In genomic region chr2:58708565-58708964, GRCh38 we compare ENCODE assay signal across 17 cellular contexts.
DNase-seq lines count a peak whose midpoint lies in the region; ATAC-seq and TF ChIP-seq lines count a peak whose summit lies in the region.
"Had no signal": no experiment of that assay in that cellular context is flagged by ENCODE, and none has a peak within 500 bp of the region (broad histone marks: within the 10 kb centered on the region; RNA-seq: fewer than 3 reads in every experiment).

No MANE protein-coding gene starts in this region.

- H3K9me3 ChIP-seq in left ventricle myocardium inferior (replicated peaks), result no peaks in the 10 kb centered on the region

- intact Hi-C loops in left ventricle myocardium inferior (cut with micrococcal nuclease), result no loop called here

- ATAC-seq in effector memory CD8-positive, alpha-beta T cell (replicated peaks), result no peak
- ATAC-seq: T-cell had no signal

- no peak overlapping the region for H3K4me3 Mint-ChIP-seq in chondrocyte (ENCODE audit: unreplicated experiment)
- no peak overlapping the region for H3K4me3 Mint-ChIP-seq in effector memory CD8-positive, alpha-beta T cell
- H3K4me3 Mint-ChIP-seq: CD4-positive, alpha-beta T cell; T-cell had no signal

- H3K4me1 ChIP-seq in left ventricle myocardium inferior, result no peaks in the 10 kb centered on the region

- no peaks in the 10 kb centered on the region for H3K4me1 Mint-ChIP-seq in chondrocyte (ENCODE audit: low read depth)
- H3K4me1 Mint-ChIP-seq in effector memory CD8-positive, alpha-beta T cell (ENCODE audit: low read depth in 2 of 2), result no peaks in the 10 kb centered on the region
- H3K4me1 Mint-ChIP-seq: T-cell had no signal

- no peaks in the 10 kb centered on the region for H3K27me3 ChIP-seq in left ventricle myocardium inferior (ENCODE audit: low read depth)

- peak; percentile 52 for DNase-seq in SIG-M5 treated with dmso at 0.1 percent for 504 hours (lab: John Stamatoyannopoulos, UW; ENCODE audit: unreplicated experiment)
- DNase-seq in SIG-M5 (lab: John Stamatoyannopoulos, UW), result no peak
- peak; percentile 40 for DNase-seq in MV-4-11 (lab: John Stamatoyannopoulos, UW)
- no peak for DNase-seq in chondrocyte (ENCODE audit: low spot score)
- DNase-seq in effector memory CD8-positive, alpha-beta T cell, result no peak
- no peak for DNase-seq in effector CD4-positive, alpha-beta T cell
- no peak for DNase-seq in 8988T
- no peak for DNase-seq in left ventricle myocardium inferior
- DNase-seq: CD4-positive, alpha-beta T cell; GF-D8; KG1; NCI-H1436; NCI-H2029 treated with DMSO at 0.1 percent for 48 hours; NCI-H510A; NCI-H82; T-cell had no signal

- H3K36me3 Mint-ChIP-seq in chondrocyte (ENCODE audit: low read depth), result no peaks in the 10 kb centered on the region
- no peaks in the 10 kb centered on the region for H3K36me3 Mint-ChIP-seq in effector memory CD8-positive, alpha-beta T cell (ENCODE audit: insufficient read depth)
- H3K36me3 Mint-ChIP-seq: T-cell had no signal

- H3K27me3 Mint-ChIP-seq in chondrocyte (ENCODE audit: low read depth), result peaks cover 7% of the 10 kb centered on the region
- no peaks in the 10 kb centered on the region for H3K27me3 Mint-ChIP-seq in effector memory CD8-positive, alpha-beta T cell
- H3K27me3 Mint-ChIP-seq: CD4-positive, alpha-beta T cell; T-cell had no signal

- H3K4me3 ChIP-seq in left ventricle myocardium inferior, result no peak overlapping the region

- no peak overlapping the region for H3K27ac ChIP-seq in left ventricle myocardium inferior (replicated peaks)
- H3K27ac ChIP-seq: RWPE1 had no signal

- H3K36me3 ChIP-seq in left ventricle myocardium inferior, result no peaks in the 10 kb centered on the region

- TF ChIP-seq CTCF in chondrocyte (IDR thresholded peaks at IDR 0.05) (peak; percentile 10), left ventricle myocardium inferior (IDR thresholded peaks at IDR 0.05; ENCODE audit: borderline replicate concordance) (no peak)

- H3K9me3 Mint-ChIP-seq in chondrocyte (ENCODE audit: low read depth), result no peaks in the 10 kb centered on the region
- H3K9me3 Mint-ChIP-seq in effector memory CD8-positive, alpha-beta T cell, result peaks cover 0 to 7% of the 10 kb centered on the region in 2 donors
- H3K9me3 Mint-ChIP-seq: CD4-positive, alpha-beta T cell; T-cell had no signal

- H3K27ac Mint-ChIP-seq in chondrocyte (ENCODE audit: unreplicated experiment), result no peak overlapping the region
- H3K27ac Mint-ChIP-seq in effector memory CD8-positive, alpha-beta T cell, result no peak overlapping the region
- H3K27ac Mint-ChIP-seq: CD4-positive, alpha-beta T cell; T-cell had no signal

Comparison
In these comparisons a context has a peak if more than half of its experiments do, and no peak if none do; other contexts are left out.
1. DNase-seq: peak in SIG-M5 treated with dmso at 0.1 percent for 504 hours (single experiment) and MV-4-11 (single experiment); none in SIG-M5 (single experiment), chondrocyte (single experiment), effector memory CD8-positive, alpha-beta T cell (0 of 3), effector CD4-positive, alpha-beta T cell (single experiment), 8988T (single experiment) and left ventricle myocardium inferior (single experiment).